ENCODE assay signal across 8 cellular contexts in genomic region chr10:48172729-48173128, GRCh38.
DNase-seq lines count a peak whose midpoint lies in the region; TF ChIP-seq lines count a peak whose summit lies in the region.
"Not testable (repeated sequence)": the region's sequence is repeated elsewhere in the genome, so short reads cannot be mapped to it uniquely, and the experiment has no call there.

No MANE protein-coding gene starts in this region.

- not testable (repeated sequence) for TF ChIP-seq CTCF in WERI-Rb-1 (IDR thresholded peaks at IDR 0.05; ENCODE audit: low read depth, low read length)

- DNase-seq in DMS 273 (lab: John Stamatoyannopoulos, UW; ENCODE audit: unreplicated experiment) (peak; percentile 66), G401 (ENCODE audit: low spot score) (peak; percentile 75), NCI-H1694 treated with DMSO at 0.1 percent for 48 hours (lab: John Stamatoyannopoulos, UW) (peak; percentile 18), NCI-H2171 treated with DMSO at 0.1 percent for 48 hours (lab: John Stamatoyannopoulos, UW) (peak; percentile 39), NCI-H524 treated with DMSO at 0.1 percent for 48 hours (lab: John Stamatoyannopoulos, UW) (peak; percentile 26), WERI-Rb-1 (peak; percentile 51), left kidney (ENCODE audit: low read depth, low spot score) (peak; percentile 11), pons (ENCODE audit: low spot score) (peak; percentile 29)

- peak overlapping the region; percentile 61 for H3K27ac ChIP-seq in WERI-Rb-1

- not testable (repeated sequence) for H3K9me3 ChIP-seq in WERI-Rb-1 (ENCODE audit: severe bottlenecking)

- in situ Hi-C loops in G401 (cut with HindIII; ENCODE audit: low sequenced_read_pairs), result not testable (repeated sequence)

- H3K36me3 ChIP-seq in WERI-Rb-1, result not testable (repeated sequence)

- not testable (repeated sequence) for H3K4me3 ChIP-seq in WERI-Rb-1 (ENCODE audit: low read depth, low read length)

- not testable (repeated sequence) for H3K27me3 ChIP-seq in WERI-Rb-1 (ENCODE audit: insufficient read depth, low read depth, severe bottlenecking)

Comparison
In these comparisons a context has a peak if more than half of its experiments do, and no peak if none do; other contexts are left out.
1. DNase-seq: peak in every context shown above with its lines; median percentile 75 in G401; 66 in DMS 273; 51 in WERI-Rb-1; 39 in NCI-H2171 treated with DMSO at 0.1 percent for 48 hours; 29 in pons; 26 in NCI-H524 treated with DMSO at 0.1 percent for 48 hours; 18 in NCI-H1694 treated with DMSO at 0.1 percent for 48 hours; 11 in left kidney.